ENCODE assay signal across 19 cellular contexts in genomic region chr10:44056206-44056605, GRCh38.
DNase-seq lines count a peak whose midpoint lies in the region; ATAC-seq and TF ChIP-seq lines count a peak whose summit lies in the region.
"Had no signal": no experiment of that assay in that cellular context is flagged by ENCODE, and none has a peak within 500 bp of the region (broad histone marks: within the 10 kb centered on the region; RNA-seq: fewer than 3 reads in every experiment).

No MANE protein-coding gene starts in this region.

- ATAC-seq in Right ventricle myocardium inferior (peak; percentile 67), right cardiac atrium (no peak)
- ATAC-seq: CD8-positive, alpha-beta T cell; HepG2 had no signal

- no peak for DNase-seq in Right ventricle myocardium inferior (ENCODE audit: missing footprints)
- no peak for DNase-seq in right cardiac atrium
- DNase-seq in adipocyte (ENCODE audit: low read depth), result peak; percentile 43
- DNase-seq in mesothelial cell of epicardium (ENCODE audit: low spot score in 2 of 2, unreplicated experiment in 2 of 2), result no peak
- DNase-seq in activated T-cell treated with anti-CD3 and anti-CD28 coated beads for 4 hours, result no peak
- DNase-seq in middle frontal gyrus (ENCODE audit: extremely low spot score, low spot score), result no peak
- DNase-seq in SIG-M5 (lab: John Stamatoyannopoulos, UW), result no peak
- no peak for DNase-seq in occipital lobe (lab: John Stamatoyannopoulos, UW)
- DNase-seq: 8988T; CD8-positive, alpha-beta T cell; HFFc6; KBM-7; NCI-H1105; NCI-H2081; NCI-H510A; NCI-H774; SHP77 had no signal

- H3K27ac Mint-ChIP-seq in mesothelial cell of epicardium, result peak overlapping the region; percentile 18
- H3K27ac Mint-ChIP-seq: CD8-positive, alpha-beta T cell; HFFc6 had no signal

- no peak overlapping the region for H3K4me3 ChIP-seq in right cardiac atrium (ENCODE audit: low read length)
- no peak overlapping the region for H3K4me3 ChIP-seq in adipocyte (ENCODE audit: low read length)
- H3K4me3 ChIP-seq: BLaER1 treated with 17β-estradiol and CSF1 and Interleukin-3, amounts not matched to agents 10 nM and 100 nM had no signal

- H3K27me3 Mint-ChIP-seq in mesothelial cell of epicardium (ENCODE audit: low read depth), result peaks cover 5% of the 10 kb centered on the region

- no peak for TF ChIP-seq CTCF in mesothelial cell of epicardium (IDR thresholded peaks at IDR 0.05; ENCODE audit: unreplicated experiment)

- no peaks in the 10 kb centered on the region for H3K9me3 Mint-ChIP-seq in mesothelial cell of epicardium
- H3K9me3 Mint-ChIP-seq: CD8-positive, alpha-beta T cell; HFFc6 had no signal

- no peak overlapping the region for H3K4me3 Mint-ChIP-seq in mesothelial cell of epicardium
- H3K4me3 Mint-ChIP-seq: CD8-positive, alpha-beta T cell; HFFc6 had no signal

- peaks cover 34% of the 10 kb centered on the region for H3K4me1 Mint-ChIP-seq in mesothelial cell of epicardium

- H3K36me3 Mint-ChIP-seq in mesothelial cell of epicardium, result no peaks in the 10 kb centered on the region
- H3K36me3 Mint-ChIP-seq: CD8-positive, alpha-beta T cell had no signal

- no peak overlapping the region for H3K9ac ChIP-seq in adipocyte (ENCODE audit: low read length)
- H3K9ac ChIP-seq: BLaER1 treated with 17β-estradiol and CSF1 and Interleukin-3, amounts not matched to agents 10 nM and 100 nM had no signal

- H3K4me1 ChIP-seq in right cardiac atrium (ENCODE audit: control insufficient read depth, insufficient read depth, low read length), result no peaks in the 10 kb centered on the region
- peaks cover 8% of the 10 kb centered on the region for H3K4me1 ChIP-seq in adipocyte (ENCODE audit: control insufficient read depth, insufficient read depth, low read length)
- H3K4me1 ChIP-seq: BLaER1 treated with 17β-estradiol and CSF1 and Interleukin-3, amounts not matched to agents 10 nM and 100 nM had no signal

- H3K9me3 ChIP-seq in right cardiac atrium (ENCODE audit: control insufficient read depth, low read length) (no peaks in the 10 kb centered on the region), adipocyte (ENCODE audit: control insufficient read depth, low read length) (no peaks in the 10 kb centered on the region)
- H3K9me3 ChIP-seq: BLaER1 treated with 17β-estradiol and CSF1 and Interleukin-3, amounts not matched to agents 10 nM and 100 nM had no signal

- no peaks in the 10 kb centered on the region for H3K36me3 ChIP-seq in adipocyte (ENCODE audit: control insufficient read depth, insufficient read depth, low read length, severe bottlenecking)
- H3K36me3 ChIP-seq: BLaER1 treated with 17β-estradiol and CSF1 and Interleukin-3, amounts not matched to agents 10 nM and 100 nM had no signal

- no peak overlapping the region for H3K27ac ChIP-seq in right cardiac atrium (ENCODE audit: low read length)
- H3K27ac ChIP-seq: BLaER1 treated with 17β-estradiol and CSF1 and Interleukin-3, amounts not matched to agents 10 nM and 100 nM had no signal

- intact Hi-C loops in Right ventricle myocardium inferior (cut with DNase I) (loop anchor here (10.0 kb wide), 1 partner anchor 329 kb away; the partner anchor contains the start of gene CXCL12), right cardiac atrium (cut with DNase I) (no loop called here)

- 66% methylated on average over 13 of the region's 13 CpGs for WGBS in right cardiac atrium

- H3K27me3 ChIP-seq in right cardiac atrium (ENCODE audit: control insufficient read depth, insufficient read depth) (no peaks in the 10 kb centered on the region), adipocyte (replicated peaks; ENCODE audit: control insufficient read depth, insufficient read depth, low read length) (peaks cover 14% of the 10 kb centered on the region)
- H3K27me3 ChIP-seq: BLaER1 treated with 17β-estradiol and CSF1 and Interleukin-3, amounts not matched to agents 10 nM and 100 nM had no signal
